In genomic region chr13:111215081-111216047, GRCh38 we compare ENCODE assay signal across 1 cellular context.
TF ChIP-seq lines count a peak whose summit lies in the region.

No MANE protein-coding gene starts in this region.

TF ChIP-seq in WTC11, 78 proteins besides CTCF, POLR2A, EP300 and RAD21 (continued from another document):
- TF ChIP-seq, protein P1, sequence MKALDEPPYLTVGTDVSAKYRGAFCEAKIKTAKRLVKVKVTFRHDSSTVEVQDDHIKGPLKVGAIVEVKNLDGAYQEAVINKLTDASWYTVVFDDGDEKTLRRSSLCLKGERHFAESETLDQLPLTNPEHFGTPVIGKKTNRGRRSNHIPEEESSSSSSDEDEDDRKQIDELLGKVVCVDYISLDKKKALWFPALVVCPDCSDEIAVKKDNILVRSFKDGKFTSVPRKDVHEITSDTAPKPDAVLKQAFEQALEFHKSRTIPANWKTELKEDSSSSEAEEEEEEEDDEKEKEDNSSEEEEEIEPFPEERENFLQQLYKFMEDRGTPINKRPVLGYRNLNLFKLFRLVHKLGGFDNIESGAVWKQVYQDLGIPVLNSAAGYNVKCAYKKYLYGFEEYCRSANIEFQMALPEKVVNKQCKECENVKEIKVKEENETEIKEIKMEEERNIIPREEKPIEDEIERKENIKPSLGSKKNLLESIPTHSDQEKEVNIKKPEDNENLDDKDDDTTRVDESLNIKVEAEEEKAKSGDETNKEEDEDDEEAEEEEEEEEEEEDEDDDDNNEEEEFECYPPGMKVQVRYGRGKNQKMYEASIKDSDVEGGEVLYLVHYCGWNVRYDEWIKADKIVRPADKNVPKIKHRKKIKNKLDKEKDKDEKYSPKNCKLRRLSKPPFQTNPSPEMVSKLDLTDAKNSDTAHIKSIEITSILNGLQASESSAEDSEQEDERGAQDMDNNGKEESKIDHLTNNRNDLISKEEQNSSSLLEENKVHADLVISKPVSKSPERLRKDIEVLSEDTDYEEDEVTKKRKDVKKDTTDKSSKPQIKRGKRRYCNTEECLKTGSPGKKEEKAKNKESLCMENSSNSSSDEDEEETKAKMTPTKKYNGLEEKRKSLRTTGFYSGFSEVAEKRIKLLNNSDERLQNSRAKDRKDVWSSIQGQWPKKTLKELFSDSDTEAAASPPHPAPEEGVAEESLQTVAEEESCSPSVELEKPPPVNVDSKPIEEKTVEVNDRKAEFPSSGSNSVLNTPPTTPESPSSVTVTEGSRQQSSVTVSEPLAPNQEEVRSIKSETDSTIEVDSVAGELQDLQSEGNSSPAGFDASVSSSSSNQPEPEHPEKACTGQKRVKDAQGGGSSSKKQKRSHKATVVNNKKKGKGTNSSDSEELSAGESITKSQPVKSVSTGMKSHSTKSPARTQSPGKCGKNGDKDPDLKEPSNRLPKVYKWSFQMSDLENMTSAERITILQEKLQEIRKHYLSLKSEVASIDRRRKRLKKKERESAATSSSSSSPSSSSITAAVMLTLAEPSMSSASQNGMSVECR (CRISPR knock-in tag; IDR thresholded peaks at IDR 0.05; ENCODE audit: borderline replicate concordance): no peak
- no peak for TF ChIP-seq ZNF263 (CRISPR knock-in tag; IDR thresholded peaks at IDR 0.05; ENCODE audit: low read depth)
- TF ChIP-seq, protein P2, sequence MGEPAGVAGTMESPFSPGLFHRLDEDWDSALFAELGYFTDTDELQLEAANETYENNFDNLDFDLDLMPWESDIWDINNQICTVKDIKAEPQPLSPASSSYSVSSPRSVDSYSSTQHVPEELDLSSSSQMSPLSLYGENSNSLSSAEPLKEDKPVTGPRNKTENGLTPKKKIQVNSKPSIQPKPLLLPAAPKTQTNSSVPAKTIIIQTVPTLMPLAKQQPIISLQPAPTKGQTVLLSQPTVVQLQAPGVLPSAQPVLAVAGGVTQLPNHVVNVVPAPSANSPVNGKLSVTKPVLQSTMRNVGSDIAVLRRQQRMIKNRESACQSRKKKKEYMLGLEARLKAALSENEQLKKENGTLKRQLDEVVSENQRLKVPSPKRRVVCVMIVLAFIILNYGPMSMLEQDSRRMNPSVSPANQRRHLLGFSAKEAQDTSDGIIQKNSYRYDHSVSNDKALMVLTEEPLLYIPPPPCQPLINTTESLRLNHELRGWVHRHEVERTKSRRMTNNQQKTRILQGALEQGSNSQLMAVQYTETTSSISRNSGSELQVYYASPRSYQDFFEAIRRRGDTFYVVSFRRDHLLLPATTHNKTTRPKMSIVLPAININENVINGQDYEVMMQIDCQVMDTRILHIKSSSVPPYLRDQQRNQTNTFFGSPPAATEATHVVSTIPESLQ (CRISPR knock-in tag; IDR thresholded peaks at IDR 0.05): no peak
- no peak for TF ChIP-seq ZNF219 (CRISPR knock-in tag; IDR thresholded peaks at IDR 0.05; ENCODE audit: borderline replicate concordance)
- no peak for TF ChIP-seq NR3C1 (CRISPR knock-in tag; conservative IDR thresholded peaks at IDR 0.05; ENCODE audit: low read depth)
- TF ChIP-seq E2F5 (CRISPR knock-in tag; IDR thresholded peaks at IDR 0.05): no peak
- TF ChIP-seq ZNF671 (CRISPR knock-in tag; IDR thresholded peaks at IDR 0.05): no peak
